11 cellular contexts compared by ENCODE assay signal in the genomic region with DNA sequence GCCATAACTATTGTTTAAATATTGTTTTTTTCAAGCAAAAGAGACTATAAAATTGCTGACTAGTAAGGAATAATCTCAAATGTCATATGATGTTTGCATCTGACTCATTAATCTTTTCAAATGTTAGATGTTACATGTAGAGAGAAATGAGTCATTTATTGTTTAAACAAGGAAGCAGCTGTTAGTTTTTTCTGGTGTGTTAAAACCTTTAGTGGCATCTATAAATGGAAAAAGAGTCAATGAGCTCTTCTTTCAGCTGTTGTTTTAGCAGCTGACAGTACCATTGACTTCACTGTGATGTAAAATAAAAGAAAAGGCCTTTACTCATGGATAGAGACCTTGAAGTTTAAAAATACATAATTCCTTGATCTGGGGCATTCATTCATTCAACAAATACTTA.
A peak's percentile ranks its signal among the peaks of the same experiment; 100 is the strongest.
DNase-seq lines count a peak whose midpoint lies in the region; ATAC-seq and TF ChIP-seq lines count a peak whose summit lies in the region.
"Had no signal": no experiment of that assay in that cellular context is flagged by ENCODE, and none has a peak within 500 bp of the region (broad histone marks: within the 10 kb centered on the region; RNA-seq: fewer than 3 reads in every experiment).

No MANE protein-coding gene starts in this region.

- peak overlapping the region in 1 of 3 experiments; percentile 59 for H3K4me3 Mint-ChIP-seq in nephron
- H3K4me3 Mint-ChIP-seq: natural killer cell treated with Interleukin-12 subunit alpha and Interleukin-12 subunit beta and Interleukin-15 and Interleukin-18, amount 100 ng/mL, for 72 hours had no signal

- peaks cover 40% of the 10 kb centered on the region for H3K36me3 Mint-ChIP-seq in nephron (ENCODE audit: low read depth)
- H3K36me3 Mint-ChIP-seq: natural killer cell treated with Interleukin-12 subunit alpha and Interleukin-12 subunit beta and Interleukin-15 and Interleukin-18, amount 100 ng/mL, for 72 hours had no signal

- POLR2A ChIA-PET in GM10248 (lab: Yijun Ruan, JAX), result no interaction called here

- H3K27ac ChIP-seq in brain microvascular endothelial cell, result peak overlapping the region; percentile 18

- H3K36me3 ChIP-seq in brain microvascular endothelial cell (replicated peaks), result no peaks in the 10 kb centered on the region

- TF ChIP-seq CTCF in GM10248 (IDR thresholded peaks at IDR 0.05; ENCODE audit: control extremely low read depth, extremely low read depth, low read depth, missing control alignments) (no peak), brain microvascular endothelial cell (IDR thresholded peaks at IDR 0.05; ENCODE audit: low read depth, low read length, missing control alignments) (no peak), nephron (IDR thresholded peaks at IDR 0.05; ENCODE audit: unreplicated experiment in 3 of 3) (no peak)

- no peak for ATAC-seq in GM21576 (IDR thresholded peaks at IDR 0.05; ENCODE audit: unreplicated experiment)
- no peak for ATAC-seq in GM19395 (IDR thresholded peaks at IDR 0.05; ENCODE audit: unreplicated experiment)
- ATAC-seq: natural killer cell treated with Interleukin-12 subunit alpha and Interleukin-12 subunit beta and Interleukin-15 and Interleukin-18, amount 100 ng/mL, for 72 hours had no signal

- peaks cover 22% of the 10 kb centered on the region for H3K4me1 Mint-ChIP-seq in nephron

- H3K27ac Mint-ChIP-seq in nephron, result peak overlapping the region; percentile 60 to 81 (median 73)
- H3K27ac Mint-ChIP-seq: natural killer cell treated with Interleukin-12 subunit alpha and Interleukin-12 subunit beta and Interleukin-15 and Interleukin-18, amount 100 ng/mL, for 72 hours had no signal

- CTCF ChIA-PET in GM10248 (lab: Yijun Ruan, JAX), result interaction anchor here (1.3 to 1.7 kb wide), 3 partner anchors 10 to 28 kb away, joined by 3 to 5 read pairs (median 4); partner anchors contain the start of gene BBS5

- no peaks in the 10 kb centered on the region for H3K27me3 ChIP-seq in brain microvascular endothelial cell (replicated peaks)

- in situ Hi-C loops in brain microvascular endothelial cell (cut with HindIII; ENCODE audit: low pct_ligation_motif_present, low sequenced_read_pairs), result no loop called here

- H3K4me3 ChIP-seq in brain microvascular endothelial cell (ENCODE audit: low read depth, low read length), result no peak overlapping the region

- DNase-seq in GM10248 (ENCODE audit: extremely low spot score) (peak; percentile 11), NCI-H1694 treated with DMSO at 0.1 percent for 48 hours (lab: John Stamatoyannopoulos, UW) (peak; percentile 50), brain microvascular endothelial cell (no peak), nucleus accumbens (lab: John Stamatoyannopoulos, UW) (no peak), iPS-NIHi11 (ENCODE audit: low spot score) (no peak)
- DNase-seq: effector memory CD4-positive, alpha-beta T cell; NCI-H526 had no signal

- no peaks in the 10 kb centered on the region for H3K9me3 Mint-ChIP-seq in nephron
- H3K9me3 Mint-ChIP-seq: natural killer cell treated with Interleukin-12 subunit alpha and Interleukin-12 subunit beta and Interleukin-15 and Interleukin-18, amount 100 ng/mL, for 72 hours had no signal

- H3K27me3 Mint-ChIP-seq in nephron (ENCODE audit: low read depth), result no peaks in the 10 kb centered on the region
- H3K27me3 Mint-ChIP-seq: natural killer cell treated with Interleukin-12 subunit alpha and Interleukin-12 subunit beta and Interleukin-15 and Interleukin-18, amount 100 ng/mL, for 72 hours had no signal

Comparison
In these comparisons a context has a peak if more than half of its experiments do, and no peak if none do; other contexts are left out.
1. DNase-seq: peak in GM10248 (single experiment) and NCI-H1694 treated with DMSO at 0.1 percent for 48 hours (single experiment); none in brain microvascular endothelial cell (single experiment), nucleus accumbens (0 of 56) and iPS-NIHi11 (single experiment).